In genomic region chr1:37002898-37003297, GRCh38 we compare ENCODE assay signal across 1 cellular context.
TF ChIP-seq lines count a peak whose summit lies in the region.

No MANE protein-coding gene starts in this region.

TF ChIP-seq in HCT116, 20 proteins besides CTCF, POLR2A, EP300 and RAD21 (continued from another document):
- TF ChIP-seq, protein P1, sequence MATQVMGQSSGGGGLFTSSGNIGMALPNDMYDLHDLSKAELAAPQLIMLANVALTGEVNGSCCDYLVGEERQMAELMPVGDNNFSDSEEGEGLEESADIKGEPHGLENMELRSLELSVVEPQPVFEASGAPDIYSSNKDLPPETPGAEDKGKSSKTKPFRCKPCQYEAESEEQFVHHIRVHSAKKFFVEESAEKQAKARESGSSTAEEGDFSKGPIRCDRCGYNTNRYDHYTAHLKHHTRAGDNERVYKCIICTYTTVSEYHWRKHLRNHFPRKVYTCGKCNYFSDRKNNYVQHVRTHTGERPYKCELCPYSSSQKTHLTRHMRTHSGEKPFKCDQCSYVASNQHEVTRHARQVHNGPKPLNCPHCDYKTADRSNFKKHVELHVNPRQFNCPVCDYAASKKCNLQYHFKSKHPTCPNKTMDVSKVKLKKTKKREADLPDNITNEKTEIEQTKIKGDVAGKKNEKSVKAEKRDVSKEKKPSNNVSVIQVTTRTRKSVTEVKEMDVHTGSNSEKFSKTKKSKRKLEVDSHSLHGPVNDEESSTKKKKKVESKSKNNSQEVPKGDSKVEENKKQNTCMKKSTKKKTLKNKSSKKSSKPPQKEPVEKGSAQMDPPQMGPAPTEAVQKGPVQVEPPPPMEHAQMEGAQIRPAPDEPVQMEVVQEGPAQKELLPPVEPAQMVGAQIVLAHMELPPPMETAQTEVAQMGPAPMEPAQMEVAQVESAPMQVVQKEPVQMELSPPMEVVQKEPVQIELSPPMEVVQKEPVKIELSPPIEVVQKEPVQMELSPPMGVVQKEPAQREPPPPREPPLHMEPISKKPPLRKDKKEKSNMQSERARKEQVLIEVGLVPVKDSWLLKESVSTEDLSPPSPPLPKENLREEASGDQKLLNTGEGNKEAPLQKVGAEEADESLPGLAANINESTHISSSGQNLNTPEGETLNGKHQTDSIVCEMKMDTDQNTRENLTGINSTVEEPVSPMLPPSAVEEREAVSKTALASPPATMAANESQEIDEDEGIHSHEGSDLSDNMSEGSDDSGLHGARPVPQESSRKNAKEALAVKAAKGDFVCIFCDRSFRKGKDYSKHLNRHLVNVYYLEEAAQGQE (IDR thresholded peaks at IDR 0.05; ENCODE audit: low read depth): no peak
- TF ChIP-seq CBX3 (IDR thresholded peaks at IDR 0.05; ENCODE audit: low read depth) (no peak), ATF3 (IDR thresholded peaks at IDR 0.05) (no peak)
